Comparison of ENCODE assay signal across 13 cellular contexts in the genomic region with DNA sequence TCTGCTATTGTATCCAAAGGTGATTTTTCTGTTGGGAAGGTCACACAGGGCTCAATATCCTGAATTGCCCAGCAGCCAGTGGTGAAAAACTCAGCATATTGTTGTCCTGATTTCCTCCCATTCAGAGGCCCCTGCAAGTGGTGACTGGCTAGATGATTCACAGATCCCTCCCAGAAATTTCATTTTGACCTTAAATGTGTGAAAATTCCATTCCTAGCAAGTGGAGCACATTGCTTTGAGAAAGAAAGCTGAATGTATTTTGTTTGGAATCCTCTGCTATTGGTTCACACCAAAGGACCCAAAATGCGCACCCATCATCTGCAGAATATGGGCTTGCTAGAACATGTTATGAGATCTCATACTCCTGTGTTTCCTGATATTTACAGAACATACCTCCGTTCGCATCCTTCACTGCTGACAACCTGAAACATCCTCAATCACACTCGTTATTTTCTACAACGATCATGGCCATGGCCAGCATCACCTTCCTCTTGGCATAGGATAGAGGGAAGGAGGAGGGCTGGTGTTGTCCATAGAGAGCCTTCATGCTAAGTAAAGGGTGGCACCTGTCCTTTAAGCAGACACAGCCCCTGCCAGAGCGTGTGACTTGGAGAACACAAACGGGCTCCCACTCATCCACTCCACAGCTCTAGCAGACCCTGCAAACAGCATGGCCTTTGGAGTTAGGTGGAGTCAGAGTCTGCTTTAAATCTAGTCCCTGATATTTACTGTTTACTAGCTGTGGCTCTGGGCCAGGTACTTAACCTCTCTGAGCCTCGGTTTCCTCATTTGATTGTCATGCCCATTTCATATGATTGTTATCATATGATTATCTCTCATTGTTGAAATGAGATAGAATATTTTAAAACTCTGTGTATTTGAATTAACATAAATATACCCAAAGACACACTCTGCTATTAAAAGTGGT. TPM values are rescaled to one million over a fixed set of nuclear protein-coding genes. Genes with fewer than 3 reads are reported as not detected.
A peak's percentile ranks its signal among the peaks of the same experiment; 100 is the strongest.
DNase-seq lines count a peak whose midpoint lies in the region; ATAC-seq and TF ChIP-seq lines count a peak whose summit lies in the region.
"Had no signal": no experiment of that assay in that cellular context is flagged by ENCODE, and none has a peak within 500 bp of the region (broad histone marks: within the 10 kb centered on the region; RNA-seq: fewer than 3 reads in every experiment).

No MANE protein-coding gene starts in this region.

- no peaks in the 10 kb centered on the region for H3K4me1 ChIP-seq in mucosa of descending colon (ENCODE audit: low read depth)

- no peaks in the 10 kb centered on the region for H3K36me3 ChIP-seq in mucosa of descending colon (ENCODE audit: low read depth)

- H3K27me3 Mint-ChIP-seq in osteocyte (ENCODE audit: unreplicated experiment) = no peaks in the 10 kb centered on the region

- in situ Hi-C loops in GM13977 (cut with MboI; ENCODE audit: low pct_unique_long_range_greater_than_20kb, low sequenced_read_pairs, unreplicated experiment) = no loop called here

- H3K9me3 Mint-ChIP-seq in osteocyte (ENCODE audit: unreplicated experiment) = no peaks in the 10 kb centered on the region
- H3K9me3 Mint-ChIP-seq: memory B cell had no signal

- no peak for ATAC-seq in mucosa of descending colon
- ATAC-seq: activated CD4-positive, CD25-positive, alpha-beta regulatory T cell treated with anti-CD3 and anti-CD28 coated beads, Interleukin-2, amount 50 U/mL, for 24 hours had no signal

- TF ChIP-seq CTCF in epithelial cell of esophagus (IDR thresholded peaks at IDR 0.05; ENCODE audit: insufficient read depth, low read depth, low read length, missing control alignments) (no peak), osteocyte (IDR thresholded peaks at IDR 0.05) (no peak), mucosa of descending colon (IDR thresholded peaks at IDR 0.05) (no peak), GM13977 (IDR thresholded peaks at IDR 0.05; ENCODE audit: extremely low read depth, insufficient read depth, missing control alignments) (no peak)

- peaks cover 42% of the 10 kb centered on the region for H3K4me1 Mint-ChIP-seq in osteocyte (ENCODE audit: unreplicated experiment)

- intact Hi-C loops in mucosa of descending colon (cut with DNase I, micrococcal nuclease) = no loop called here

- POLR2A ChIA-PET in HEK293T (lab: Yijun Ruan, JAX) = no interaction called here

- H3K36me3 Mint-ChIP-seq in osteocyte (ENCODE audit: unreplicated experiment) = no peaks in the 10 kb centered on the region

- no peaks in the 10 kb centered on the region for H3K9me3 ChIP-seq in mucosa of descending colon

- H3K27ac Mint-ChIP-seq in osteocyte (ENCODE audit: unreplicated experiment) = peak overlapping the region; percentile 54
- H3K27ac Mint-ChIP-seq: memory B cell had no signal

- DNase-seq in NCI-H1092 (lab: John Stamatoyannopoulos, UW) = peak; percentile 21
- no peak for DNase-seq in NCI-H1092 treated with DMSO at 0.1 percent for 48 hours (lab: John Stamatoyannopoulos, UW)
- peak; percentile 54 for DNase-seq in RKO (ENCODE audit: low spot score)
- DNase-seq in epithelial cell of esophagus (ENCODE audit: low read depth) = peak; percentile 62
- DNase-seq in osteocyte (ENCODE audit: extremely low spot score, unreplicated experiment) = no peak
- DNase-seq in mucosa of descending colon = no peak
- no peak for DNase-seq in HEK293T (ENCODE audit: extremely low spot score)
- DNase-seq in GM13977 (ENCODE audit: low spot score) = no peak
- DNase-seq: activated T-cell treated with anti-CD3 and anti-CD28 coated beads, Interleukin-2, amount 50 U/mL, for 1 hour; occipital lobe; trophoblast cell had no signal

- no peak overlapping the region for H3K4me3 ChIP-seq in epithelial cell of esophagus (ENCODE audit: low read length)
- no peak overlapping the region for H3K4me3 ChIP-seq in mucosa of descending colon

- CTCF ChIA-PET in HEK293T (lab: Yijun Ruan, JAX) = no interaction called here

- no peak overlapping the region for H3K4me3 Mint-ChIP-seq in osteocyte (ENCODE audit: unreplicated experiment)
- H3K4me3 Mint-ChIP-seq: memory B cell had no signal

TF ChIP-seq in HEK293T, 16 proteins besides CTCF, POLR2A, EP300 and RAD21:
- TF ChIP-seq ELF4 (IDR thresholded peaks at IDR 0.05) (no peak), NFRKB (IDR thresholded peaks at IDR 0.05) (no peak), SP1 (IDR thresholded peaks at IDR 0.05) (no peak)

RNA-seq across cellular contexts. Expression of gene NFAT5, which starts 30.4 kb away (rescaled TPM):
- total RNA-seq in osteocyte = 55.0 and 57.3 TPM in 2 replicates
- total RNA-seq in mucosa of descending colon = 10 to 100 TPM; 29.1 to 48.4 (median 39.8) TPM

Comparison
In these comparisons a context has a peak if more than half of its experiments do, and no peak if none do; other contexts are left out.
1. DNase-seq: peak in NCI-H1092 (single experiment), RKO (single experiment) and epithelial cell of esophagus (single experiment); none in NCI-H1092 treated with DMSO at 0.1 percent for 48 hours (single experiment), osteocyte (single experiment), mucosa of descending colon (0 of 3), HEK293T (single experiment) and GM13977 (single experiment).